ENCODE assay signal across 8 cellular contexts in genomic region chr14:58297412-58297761, GRCh38. TPM values are rescaled to one million over a fixed set of nuclear protein-coding genes. Genes with fewer than 3 reads are reported as not detected.
DNase-seq lines count a peak whose midpoint lies in the region; ATAC-seq and TF ChIP-seq lines count a peak whose summit lies in the region.

No MANE protein-coding gene starts in this region.

- H3K4me3 Mint-ChIP-seq in endodermal cell: no peak overlapping the region

- H3K9me3 Mint-ChIP-seq in endodermal cell: no peaks in the 10 kb centered on the region

- TF ChIP-seq POLR2A in prostate gland (IDR thresholded peaks at IDR 0.05): no peak

- peak overlapping the region; percentile 96 for H3K4me3 ChIP-seq in HUES48 (ENCODE audit: low read depth, low read length)
- H3K4me3 ChIP-seq in endodermal cell (ENCODE audit: low read length): peak overlapping the region; percentile 100
- peak overlapping the region; percentile 58 to 63 for H3K4me3 ChIP-seq in prostate gland

- no peaks in the 10 kb centered on the region for H3K27me3 Mint-ChIP-seq in endodermal cell (ENCODE audit: insufficient read depth)

- WGBS in endodermal cell (ENCODE audit: insufficient coverage in 1 of 2, insufficient read length in 1 of 2), 2 experiments: 0% methylated on average over 8 to 10 of the region's 10 CpGs
- 0% methylated on average over 10 of the region's 10 CpGs for WGBS in prostate gland

- H3K4me1 ChIP-seq in HUES48 (ENCODE audit: control insufficient read depth, insufficient read depth, low read length) (peaks cover 7% of the 10 kb centered on the region; the same call in 1 of the 2 replicates), endodermal cell (ENCODE audit: control insufficient read depth, insufficient read depth, low read length) (no peaks in the 10 kb centered on the region), prostate gland (replicated peaks) (no peaks in the 10 kb centered on the region)

- intact Hi-C loops in prostate gland (cut with DNase I): loop anchor here (5.0 kb wide), 1 partner anchor 50 kb away; no protein-coding TSS in a partner anchor

- peaks cover 48% of the 10 kb centered on the region for H3K36me3 ChIP-seq in HUES48 (ENCODE audit: control insufficient read depth, insufficient read depth, low read length)
- H3K36me3 ChIP-seq in endodermal cell (ENCODE audit: control insufficient read depth, insufficient read depth, low read length): peaks cover 47% of the 10 kb centered on the region
- no peaks in the 10 kb centered on the region for H3K36me3 ChIP-seq in prostate gland

- DNase-seq in endodermal cell (no peak), prostate gland (ENCODE audit: low spot score) (no peak), T-helper 1 cell (no peak), DMS153 treated with DMSO at 0.1 percent for 48 hours (lab: John Stamatoyannopoulos, UW; ENCODE audit: unreplicated experiment) (no peak), cerebellum (ENCODE audit: low spot score) (no peak), SW480 (ENCODE audit: low spot score) (no peak)

- peaks cover 15% of the 10 kb centered on the region for H3K4me1 Mint-ChIP-seq in endodermal cell

- no peak overlapping the region for H3K27ac Mint-ChIP-seq in endodermal cell

- peak overlapping the region; percentile 100 for H3K27ac ChIP-seq in HUES48 (ENCODE audit: low read depth, low read length)
- H3K27ac ChIP-seq in endodermal cell (ENCODE audit: low read depth, low read length): peak overlapping the region; percentile 98
- peak overlapping the region; percentile 97 for H3K27ac ChIP-seq in prostate gland

- H3K9me3 ChIP-seq in HUES48 (ENCODE audit: control insufficient read depth, insufficient read depth, low read length) (no peaks in the 10 kb centered on the region), endodermal cell (ENCODE audit: control insufficient read depth, low read length) (no peaks in the 10 kb centered on the region), prostate gland (no peaks in the 10 kb centered on the region)

- TF ChIP-seq CTCF in endodermal cell (conservative IDR thresholded peaks at IDR 0.05) (no peak), prostate gland (IDR thresholded peaks at IDR 0.05) (no peak)

- peak; percentile 4 for ATAC-seq in GM18907 (IDR thresholded peaks at IDR 0.05; ENCODE audit: unreplicated experiment)

- H3K9ac ChIP-seq in HUES48 (ENCODE audit: low read depth, low read length): peak overlapping the region; percentile 98
- peak overlapping the region; percentile 97 for H3K9ac ChIP-seq in endodermal cell (ENCODE audit: extremely low read depth, low read length, poor library complexity, severe bottlenecking)

- H3K36me3 Mint-ChIP-seq in endodermal cell (ENCODE audit: low read depth): peaks cover 41% of the 10 kb centered on the region

- H3K27me3 ChIP-seq in HUES48 (ENCODE audit: control insufficient read depth, insufficient read depth, low read length) (no peaks in the 10 kb centered on the region), endodermal cell (ENCODE audit: control insufficient read depth, insufficient read depth, low read length, poor library complexity, severe bottlenecking) (no peaks in the 10 kb centered on the region), prostate gland (replicated peaks; ENCODE audit: insufficient read depth) (no peaks in the 10 kb centered on the region)

RNA-seq across cellular contexts. Expression of gene ARID4A, which starts 1.0 kb away (rescaled TPM):
- total RNA-seq in endodermal cell (10 to 100 TPM; 22.1 to 24.5 TPM), prostate gland (10 to 100 TPM; 10.0 to 14.8 TPM), cerebellum (55.8 TPM)
- polyA plus RNA-seq in endodermal cell (2013, experiment 1 of 2): 14.7 TPM
- 13.6 TPM for polyA plus RNA-seq in endodermal cell (2013, experiment 2 of 2)

RNA-seq across cellular contexts. Expression of gene PSMA3, which starts 52.7 kb away (rescaled TPM):
- 100 to 1,000 TPM; 279 to 291 TPM for total RNA-seq in endodermal cell
- polyA plus RNA-seq in endodermal cell (2013, experiment 1 of 2): 172 TPM
- polyA plus RNA-seq in endodermal cell (2013, experiment 2 of 2): 166 TPM
- total RNA-seq in prostate gland: 10 to 100 TPM; 76.8 to 93.7 TPM
- 48.9 TPM for total RNA-seq in cerebellum
